ENCODE assay signal across 13 cellular contexts in the genomic region with DNA sequence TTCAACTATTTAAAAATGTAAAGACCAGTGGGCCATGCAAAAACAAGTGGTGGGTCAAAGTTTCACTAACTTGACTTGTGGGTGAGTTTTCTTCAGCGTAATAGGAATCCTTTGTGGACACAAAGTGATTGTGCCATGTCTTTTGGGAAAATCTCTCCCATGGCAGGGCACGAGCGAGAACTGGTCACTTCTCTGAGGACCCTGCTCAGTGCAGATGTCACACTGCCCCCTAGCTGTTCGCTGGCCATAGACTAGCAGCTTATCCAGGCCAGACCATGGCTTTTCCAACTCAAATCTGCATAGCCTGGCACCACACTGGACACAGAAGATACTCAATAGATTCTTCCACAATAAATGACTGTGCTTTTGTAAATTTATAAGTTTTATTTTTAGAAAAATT.
A peak's percentile ranks its signal among the peaks of the same experiment; 100 is the strongest.
DNase-seq lines count a peak whose midpoint lies in the region; ATAC-seq and TF ChIP-seq lines count a peak whose summit lies in the region.
"Had no signal": no experiment of that assay in that cellular context is flagged by ENCODE, and none has a peak within 500 bp of the region (broad histone marks: within the 10 kb centered on the region; RNA-seq: fewer than 3 reads in every experiment).

No MANE protein-coding gene starts in this region.

- H3K23ac ChIP-seq in IMR-90 (ENCODE audit: low read depth, low read length) (no peak overlapping the region), neuronal stem cell (ENCODE audit: low read depth, low read length, poor library complexity) (no peak overlapping the region)

- H3K4me1 ChIP-seq in IMR-90 (ENCODE audit: control insufficient read depth, insufficient read depth, low read length): no peaks in the 10 kb centered on the region
- H3K4me1 ChIP-seq in body of pancreas: no peaks in the 10 kb centered on the region
- H3K4me1 ChIP-seq in neuronal stem cell (ENCODE audit: control insufficient read depth in 2 of 2, insufficient read depth in 1 of 2, low read depth in 1 of 2, low read length in 2 of 2): no peaks in the 10 kb centered on the region
- H3K4me1 ChIP-seq: spleen had no signal

- no peak overlapping the region for H2BK20ac ChIP-seq in IMR-90 (ENCODE audit: low read depth, low read length)

- H3K4me3 ChIP-seq in IMR-90 (ENCODE audit: insufficient read depth, low read depth, low read length): no peak overlapping the region
- H3K4me3 ChIP-seq in body of pancreas: no peak overlapping the region
- no peak overlapping the region for H3K4me3 ChIP-seq in neuronal stem cell (ENCODE audit: low read length in 2 of 2)
- H3K4me3 ChIP-seq: dorsolateral prefrontal cortex, spleen had no signal

- H3K14ac ChIP-seq in IMR-90 (replicated peaks; ENCODE audit: low read depth, low read length) (no peak overlapping the region), neuronal stem cell (ENCODE audit: low read length) (no peak overlapping the region)

- dilution Hi-C loops in IMR-90 (cut with HindIII; ENCODE audit: low sequenced_read_pairs, unreplicated experiment): no loop called here

- no peak overlapping the region for H2BK12ac ChIP-seq in neuronal stem cell (ENCODE audit: low read length)

- H3K4me2 ChIP-seq in IMR-90 (ENCODE audit: low read depth, low read length) (no peak overlapping the region), neuronal stem cell (ENCODE audit: insufficient read depth, low read length, poor library complexity, severe bottlenecking) (no peak overlapping the region)

- H3K27ac ChIP-seq in IMR-90 (ENCODE audit: insufficient read depth, low read length) (no peak overlapping the region), body of pancreas (no peak overlapping the region), neuronal stem cell (replicated peaks; ENCODE audit: low read length) (no peak overlapping the region)
- H3K27ac ChIP-seq: dorsolateral prefrontal cortex, spleen had no signal

- BruUV-seq in IMR-90 (replicated peaks; lab: Mats Ljungman, UMichigan): no TSS peak

- H2BK5ac ChIP-seq in IMR-90 (ENCODE audit: low read depth, low read length, poor library complexity, severe bottlenecking): no peak overlapping the region
- H2BK5ac ChIP-seq in neuronal stem cell (ENCODE audit: low read length): no peak overlapping the region

- H4K5ac ChIP-seq in IMR-90 (ENCODE audit: low read depth, low read length): no peak overlapping the region

- H3K36me3 ChIP-seq in IMR-90 (ENCODE audit: control insufficient read depth, insufficient read depth, low read length) (no peaks in the 10 kb centered on the region), body of pancreas (replicated peaks in 1 of 2; ENCODE audit: insufficient read depth in 1 of 2, low read depth in 2 of 2) (no peaks in the 10 kb centered on the region), neuronal stem cell (replicated peaks in 1 of 2; ENCODE audit: control insufficient read depth in 2 of 2, insufficient read depth in 2 of 2, low read length in 2 of 2) (no peaks in the 10 kb centered on the region)
- H3K36me3 ChIP-seq: spleen had no signal

- H3K27me3 ChIP-seq in IMR-90 (ENCODE audit: control insufficient read depth, insufficient read depth, low read length) (no peaks in the 10 kb centered on the region), body of pancreas (no peaks in the 10 kb centered on the region), neuronal stem cell (ENCODE audit: control insufficient read depth in 3 of 3, insufficient read depth in 3 of 3, low read depth in 1 of 3, low read length in 3 of 3) (no peaks in the 10 kb centered on the region)
- H3K27me3 ChIP-seq: dorsolateral prefrontal cortex had no signal

- POLR2A ChIA-PET in IMR-90 (lab: Charles Lee; ENCODE audit: unreplicated experiment): no interaction called here

- no peak overlapping the region for H2BK120ac ChIP-seq in IMR-90 (ENCODE audit: low read depth, low read length)
- H2BK120ac ChIP-seq in neuronal stem cell (ENCODE audit: low read depth, low read length): no peak overlapping the region

- H4K8ac ChIP-seq in IMR-90 (ENCODE audit: low read depth in 2 of 2, low read length in 2 of 2) (no peak overlapping the region), neuronal stem cell (ENCODE audit: low read depth, low read length) (no peak overlapping the region)

- H3K4ac ChIP-seq in IMR-90 (ENCODE audit: low read depth, low read length): no peak overlapping the region
- H3K4ac ChIP-seq in neuronal stem cell (ENCODE audit: low read length): no peak overlapping the region

- no peak overlapping the region for H2AFZ ChIP-seq in IMR-90 (replicated peaks; ENCODE audit: low read length, poor library complexity)
- no peak overlapping the region for H2AFZ ChIP-seq in neuronal stem cell (ENCODE audit: low read length)

- TF ChIP-seq CTCF in GM10266 (IDR thresholded peaks at IDR 0.05; ENCODE audit: control insufficient read depth, insufficient read depth, low read depth, missing control alignments) (peak; percentile 39), IMR-90 (conservative IDR thresholded peaks at IDR 0.05; ENCODE audit: low read depth, low read length) (peak; percentile 27), body of pancreas (IDR thresholded peaks at IDR 0.05) (peak in 5 of 7 experiments; percentile 13 to 51 (median 32))

- TF ChIP-seq POLR2A in IMR-90 (IDR thresholded peaks at IDR 0.05; ENCODE audit: low read depth, low read length) (no peak), body of pancreas (IDR thresholded peaks at IDR 0.05) (no peak), GM18505 (IDR thresholded peaks at IDR 0.05; ENCODE audit: borderline replicate concordance, extremely low read depth, insufficient read depth, insufficient read length) (no peak)

- H3K9me1 ChIP-seq in IMR-90 (ENCODE audit: insufficient read depth, low read length): no peaks in the 10 kb centered on the region

- H2AK5ac ChIP-seq in IMR-90 (ENCODE audit: low read depth, low read length) (no peak overlapping the region), neuronal stem cell (ENCODE audit: low read depth, low read length) (no peak overlapping the region)

- in situ Hi-C loops in IMR-90 (cut with MboI; ENCODE audit: low sequenced_read_pairs): no loop called here

- DNase-seq in GM10266 (ENCODE audit: extremely low spot score): no peak
- DNase-seq in IMR-90: no peak
- peak; percentile 25 to 69 (median 36) for DNase-seq in body of pancreas
- peak; percentile 8 for DNase-seq in neuronal stem cell (ENCODE audit: low spot score)
- DNase-seq in superior temporal gyrus (ENCODE audit: extremely low spot score): no peak
- DNase-seq: activated CD8-positive, alpha-beta T cell treated with anti-CD3 and anti-CD28 coated beads for 36 hours; activated naive CD8-positive, alpha-beta T cell treated with anti-CD3 and anti-CD28 coated beads, Interleukin-2, amount 10 ng/mL, durations not matched to agents 7 days and 5 days; midbrain; NCI-H510A; spleen had no signal

- H2AK9ac ChIP-seq in IMR-90 (replicated peaks; ENCODE audit: low read depth, low read length, poor library complexity): no peak overlapping the region

- H3K18ac ChIP-seq in IMR-90 (ENCODE audit: low read depth, low read length): no peak overlapping the region
- H3K18ac ChIP-seq in neuronal stem cell (ENCODE audit: low read length): no peak overlapping the region

- WGBS in IMR-90 (ENCODE audit: extremely low coverage in 2 of 2, insufficient read length in 1 of 2), 2 experiments: 28% methylated on average over 2 of the region's 4 CpGs; no CpG with 5 or more reads in 1 of the 2 experiments
- WGBS in body of pancreas, 2 donors: 45 to 52% methylated on average over 4 of the region's 4 CpGs
- WGBS in neuronal stem cell (ENCODE audit: extremely low coverage in 2 of 2, insufficient read length in 2 of 2, insufficient replicate concordance in 1 of 2), 2 donors: no CpG with 5 or more reads among the region's 4 CpGs

- intact Hi-C loops in IMR-90 (cut with micrococcal nuclease) (no loop called here), body of pancreas (cut with DNase I) (no loop called here)

- H4K91ac ChIP-seq in IMR-90 (ENCODE audit: insufficient read depth, low read depth, low read length): no peak overlapping the region
- H4K91ac ChIP-seq in neuronal stem cell (ENCODE audit: low read depth, low read length, poor library complexity): no peak overlapping the region

- H3K9me3 ChIP-seq in IMR-90 (ENCODE audit: control insufficient read depth, insufficient read depth, low read length) (no peaks in the 10 kb centered on the region), body of pancreas (no peaks in the 10 kb centered on the region), neuronal stem cell (replicated peaks in 1 of 2; ENCODE audit: control insufficient read depth in 2 of 2, insufficient read depth in 1 of 2, low read depth in 1 of 2, low read length in 2 of 2) (no peaks in the 10 kb centered on the region)
- H3K9me3 ChIP-seq: spleen had no signal

- no peak for ATAC-seq in IMR-90 (ENCODE audit: low read depth)
- no peak for ATAC-seq in body of pancreas
- no peak for ATAC-seq in GM18505 (IDR thresholded peaks at IDR 0.05; ENCODE audit: unreplicated experiment)
- no peak for ATAC-seq in HG02870 (IDR thresholded peaks at IDR 0.05; ENCODE audit: unreplicated experiment)
- ATAC-seq: activated CD8-positive, alpha-beta T cell treated with anti-CD3 and anti-CD28 coated beads for 36 hours had no signal

- no peak overlapping the region for H3K9ac ChIP-seq in IMR-90 (ENCODE audit: low read depth, low read length)
- H3K9ac ChIP-seq in neuronal stem cell (ENCODE audit: low read depth, low read length, poor library complexity): no peak overlapping the region

- no peaks in the 10 kb centered on the region for H4K20me1 ChIP-seq in IMR-90 (ENCODE audit: insufficient read depth, low read length)

- CTCF ChIA-PET in IMR-90 (lab: Yijun Ruan, JAX): no interaction called here

- H2BK15ac ChIP-seq in IMR-90 (ENCODE audit: low read depth, low read length) (no peak overlapping the region), neuronal stem cell (ENCODE audit: low read length) (no peak overlapping the region)

- TF ChIP-seq RAD21 in IMR-90 (IDR thresholded peaks at IDR 0.05; ENCODE audit: low read length): 0 out of 2 replicates have a peak, but pooled peaks have one; percentile 6

- no peak overlapping the region for H3K56ac ChIP-seq in IMR-90 (ENCODE audit: extremely low read depth, insufficient read depth, low read length)

- H3K79me1 ChIP-seq in IMR-90 (ENCODE audit: low read depth in 1 of 2, low read length in 2 of 2) (no peaks in the 10 kb centered on the region), neuronal stem cell (ENCODE audit: low read depth, low read length) (no peaks in the 10 kb centered on the region)

TF ChIP-seq in IMR-90, 13 proteins besides CTCF, POLR2A, EP300 and RAD21 (continues in another document):
- TF ChIP-seq ELK1 (IDR thresholded peaks at IDR 0.05; ENCODE audit: borderline replicate concordance, low read depth, low read length) (no peak), NFE2L2 (IDR thresholded peaks at IDR 0.05; ENCODE audit: low read depth, low read length) (no peak)

Comparison
In these comparisons a context has a peak if more than half of its experiments do, and no peak if none do; other contexts are left out.
1. DNase-seq: peak in body of pancreas (4 of 4) and neuronal stem cell (single experiment); none in GM10266 (single experiment), IMR-90 (single experiment) and superior temporal gyrus (single experiment).
2. Peak in every context shown above with its lines, with median percentiles within 50 percentile points of each other: CTCF ChIP-seq.